ENCODE assay signal across 17 cellular contexts in the genomic region with DNA sequence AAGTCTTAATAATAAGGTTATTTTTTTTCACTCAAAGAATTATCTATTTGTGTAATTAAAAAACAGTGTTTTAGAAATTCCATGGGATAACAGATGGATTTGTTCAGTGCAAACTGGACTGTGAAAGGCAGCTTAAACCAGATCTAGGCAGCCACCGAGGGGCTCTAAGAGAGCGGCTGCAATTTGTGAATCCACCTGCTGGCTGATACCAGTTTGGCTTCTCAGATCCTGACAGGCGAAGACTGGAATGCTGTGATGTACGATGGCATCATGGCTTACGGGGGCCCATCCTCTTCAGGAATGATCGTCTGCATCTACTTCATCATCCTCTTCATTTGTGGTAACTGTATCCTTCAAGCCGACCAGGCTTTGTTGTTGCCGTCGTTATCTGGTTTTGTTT.
DNase-seq lines count a peak whose midpoint lies in the region; FAIRE-seq and TF ChIP-seq lines count a peak whose summit lies in the region.
"Had no signal": no experiment of that assay in that cellular context is flagged by ENCODE, and none has a peak within 500 bp of the region (broad histone marks: within the 10 kb centered on the region; RNA-seq: fewer than 3 reads in every experiment).

No MANE protein-coding gene starts in this region.

- POLR2A ChIA-PET in activated CD4-positive, alpha-beta memory T cell treated with anti-CD3 and anti-CD28 coated beads, Interleukin-2, amount 10 ng/mL, durations not matched to agents 7 days and 5 days (lab: Charles Lee): interaction anchor here (1.2 kb wide), 1 partner anchor 165 kb away, joined by 6 read pairs; a partner anchor contains a TSS
- POLR2A ChIA-PET in activated CD4-positive, alpha-beta memory T cell treated with anti-CD3 and anti-CD28 coated beads for 36 hours (lab: Charles Lee): interaction anchor here (0.7 kb wide), 1 partner anchor 618 kb away, joined by 3 read pairs; no protein-coding TSS in a partner anchor

- intact Hi-C loops in activated CD4-positive, alpha-beta memory T cell treated with anti-CD3 and anti-CD28 coated beads for 36 hours (cut with micrococcal nuclease): no loop called here

- no peaks in the 10 kb centered on the region for H3K27me3 ChIP-seq in WERI-Rb-1 (ENCODE audit: insufficient read depth, low read depth, severe bottlenecking)

- 0 out of 2 replicates have a peak, but pooled peaks have one; percentile 11 for TF ChIP-seq CTCF in WERI-Rb-1 (IDR thresholded peaks at IDR 0.05; ENCODE audit: low read depth, low read length)
- TF ChIP-seq CTCF in glutamatergic neuron (IDR thresholded peaks at IDR 0.05; ENCODE audit: partially characterized antibody, unreplicated experiment): no peak
- no peak for TF ChIP-seq CTCF in GM13977 (IDR thresholded peaks at IDR 0.05; ENCODE audit: extremely low read depth, insufficient read depth, missing control alignments)

- H3K9me3 ChIP-seq in WERI-Rb-1 (ENCODE audit: severe bottlenecking): no peaks in the 10 kb centered on the region

- H3K27me3 Mint-ChIP-seq in activated CD4-positive, alpha-beta memory T cell treated with anti-CD3 and anti-CD28 coated beads, Interleukin-2, amount 10 ng/mL, durations not matched to agents 7 days and 5 days: peaks cover 36% of the 10 kb centered on the region
- peaks cover 9% of the 10 kb centered on the region for H3K27me3 Mint-ChIP-seq in activated CD4-positive, alpha-beta memory T cell treated with anti-CD3 and anti-CD28 coated beads for 36 hours
- H3K27me3 Mint-ChIP-seq in glutamatergic neuron (ENCODE audit: unreplicated experiment): peaks cover 1% of the 10 kb centered on the region

- in situ Hi-C loops in GM13977 (cut with MboI; ENCODE audit: low pct_unique_long_range_greater_than_20kb, low sequenced_read_pairs, unreplicated experiment): no loop called here

- CTCF ChIA-PET in activated CD4-positive, alpha-beta memory T cell treated with anti-CD3 and anti-CD28 coated beads, Interleukin-2, amount 10 ng/mL, durations not matched to agents 7 days and 5 days (lab: Charles Lee): interaction anchor here (1.6 kb wide), 1 partner anchor 17 kb away, joined by 7 read pairs; no protein-coding TSS in a partner anchor
- CTCF ChIA-PET in activated CD4-positive, alpha-beta memory T cell treated with anti-CD3 and anti-CD28 coated beads for 36 hours (lab: Charles Lee): no interaction called here

- H3K4me3 Mint-ChIP-seq in activated CD4-positive, alpha-beta memory T cell treated with anti-CD3 and anti-CD28 coated beads, Interleukin-2, amount 10 ng/mL, durations not matched to agents 7 days and 5 days: no peak overlapping the region
- H3K4me3 Mint-ChIP-seq in activated CD4-positive, alpha-beta memory T cell treated with anti-CD3 and anti-CD28 coated beads for 36 hours: no peak overlapping the region
- H3K4me3 Mint-ChIP-seq in glutamatergic neuron (ENCODE audit: unreplicated experiment): no peak overlapping the region
- H3K4me3 Mint-ChIP-seq: B cell; CD4-positive, alpha-beta memory T cell had no signal

- no peaks in the 10 kb centered on the region for H3K9me3 Mint-ChIP-seq in activated CD4-positive, alpha-beta memory T cell treated with anti-CD3 and anti-CD28 coated beads, Interleukin-2, amount 10 ng/mL, durations not matched to agents 7 days and 5 days
- no peaks in the 10 kb centered on the region for H3K9me3 Mint-ChIP-seq in activated CD4-positive, alpha-beta memory T cell treated with anti-CD3 and anti-CD28 coated beads for 36 hours
- H3K9me3 Mint-ChIP-seq in glutamatergic neuron (ENCODE audit: unreplicated experiment): peaks cover 2% of the 10 kb centered on the region
- H3K9me3 Mint-ChIP-seq: CD4-positive, alpha-beta memory T cell had no signal

- no peak overlapping the region for H3K27ac ChIP-seq in WERI-Rb-1

- DNase-seq in activated CD4-positive, alpha-beta memory T cell treated with anti-CD3 and anti-CD28 coated beads, Interleukin-2, amount 10 ng/mL, durations not matched to agents 7 days and 5 days: no peak
- DNase-seq in activated CD4-positive, alpha-beta memory T cell treated with anti-CD3 and anti-CD28 coated beads for 36 hours: no peak
- DNase-seq in WERI-Rb-1 (peak; percentile 35), glutamatergic neuron (no peak), urothelium cell line (ENCODE audit: low spot score) (no peak), NCI-H1092 (lab: John Stamatoyannopoulos, UW) (no peak), UCSD-AML1 (lab: John Stamatoyannopoulos, UW; ENCODE audit: unreplicated experiment) (no peak), GM13977 (ENCODE audit: low spot score) (no peak)
- DNase-seq: C1 segment of cervical spinal cord; CD4-positive, alpha-beta memory T cell; COR-L47; DMS153; DMS79 treated with DMSO at 0.1 percent for 48 hours; GF-D8 had no signal

- peak; percentile 30 for FAIRE-seq in urothelium cell line (lab: Jason Lieb, UNC)
- FAIRE-seq: A204.1, H54 had no signal

- peaks cover 6% of the 10 kb centered on the region for H3K36me3 Mint-ChIP-seq in activated CD4-positive, alpha-beta memory T cell treated with anti-CD3 and anti-CD28 coated beads, Interleukin-2, amount 10 ng/mL, durations not matched to agents 7 days and 5 days (ENCODE audit: low read depth)
- no peaks in the 10 kb centered on the region for H3K36me3 Mint-ChIP-seq in activated CD4-positive, alpha-beta memory T cell treated with anti-CD3 and anti-CD28 coated beads for 36 hours
- no peaks in the 10 kb centered on the region for H3K36me3 Mint-ChIP-seq in glutamatergic neuron (ENCODE audit: unreplicated experiment)
- H3K36me3 Mint-ChIP-seq: CD4-positive, alpha-beta memory T cell had no signal

- no peaks in the 10 kb centered on the region for H3K36me3 ChIP-seq in WERI-Rb-1

- H3K4me1 Mint-ChIP-seq in activated CD4-positive, alpha-beta memory T cell treated with anti-CD3 and anti-CD28 coated beads, Interleukin-2, amount 10 ng/mL, durations not matched to agents 7 days and 5 days: peaks cover 65% of the 10 kb centered on the region
- H3K4me1 Mint-ChIP-seq in activated CD4-positive, alpha-beta memory T cell treated with anti-CD3 and anti-CD28 coated beads for 36 hours (ENCODE audit: low read depth): no peaks in the 10 kb centered on the region
- H3K4me1 Mint-ChIP-seq in glutamatergic neuron (ENCODE audit: low read depth, unreplicated experiment): peaks cover 31% of the 10 kb centered on the region
- H3K4me1 Mint-ChIP-seq: B cell; CD4-positive, alpha-beta memory T cell had no signal

- no peak overlapping the region for H3K4me3 ChIP-seq in WERI-Rb-1 (ENCODE audit: low read depth, low read length)

- peak overlapping the region; percentile 51 for H3K27ac Mint-ChIP-seq in activated CD4-positive, alpha-beta memory T cell treated with anti-CD3 and anti-CD28 coated beads, Interleukin-2, amount 10 ng/mL, durations not matched to agents 7 days and 5 days
- H3K27ac Mint-ChIP-seq in activated CD4-positive, alpha-beta memory T cell treated with anti-CD3 and anti-CD28 coated beads for 36 hours: no peak overlapping the region
- H3K27ac Mint-ChIP-seq in glutamatergic neuron (ENCODE audit: unreplicated experiment): peak overlapping the region; percentile 41
- H3K27ac Mint-ChIP-seq: B cell had no signal
